8 cellular contexts compared by ENCODE assay signal in the genomic region with DNA sequence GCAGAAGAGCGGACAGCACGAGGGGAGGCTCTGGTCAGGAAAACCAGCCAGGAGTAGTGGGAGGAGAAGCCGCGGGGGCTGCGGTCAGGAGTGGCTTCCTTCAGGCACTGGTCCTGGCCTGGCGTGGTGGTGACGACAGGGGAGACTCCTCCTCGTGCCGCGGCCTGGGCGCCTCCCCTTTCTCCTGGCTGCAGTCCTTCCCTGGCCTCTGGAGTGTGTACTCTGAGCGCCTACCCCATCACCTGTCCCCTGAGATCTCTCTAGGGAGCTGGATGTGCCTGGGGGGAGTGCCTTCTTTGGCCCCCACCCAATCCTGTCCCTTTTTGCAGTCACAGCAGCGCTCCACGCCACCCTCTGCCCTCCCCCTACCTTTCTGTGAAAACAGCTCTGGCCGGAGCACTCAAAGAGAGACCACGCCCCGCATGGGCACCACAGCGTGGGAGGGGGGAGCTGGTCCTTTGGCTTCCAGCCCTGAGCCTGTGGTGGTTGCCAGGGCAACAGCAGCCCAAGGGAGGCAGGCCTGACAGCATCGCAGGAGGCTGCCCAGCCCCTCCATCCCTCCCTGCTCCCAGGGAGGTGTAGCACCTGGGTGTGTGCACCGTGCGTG.
A peak's percentile ranks its signal among the peaks of the same experiment; 100 is the strongest.
DNase-seq lines count a peak whose midpoint lies in the region; ATAC-seq and FAIRE-seq lines count a peak whose summit lies in the region.

No MANE protein-coding gene starts in this region.

- FAIRE-seq in small intestine (lab: Jason Lieb, UNC), result no peak

- H3K4me3 ChIP-seq in small intestine (ENCODE audit: low read depth in 1 of 2, low read length in 2 of 2), result no peak overlapping the region

- ATAC-seq in HG03135 (IDR thresholded peaks at IDR 0.05; ENCODE audit: unreplicated experiment), result no peak
- ATAC-seq in HG03354 (IDR thresholded peaks at IDR 0.05; ENCODE audit: poor library complexity, severe bottlenecking, unreplicated experiment), result no peak
- ATAC-seq in HG02571 (IDR thresholded peaks at IDR 0.05; ENCODE audit: unreplicated experiment), result no peak

- no peaks in the 10 kb centered on the region for H3K4me1 ChIP-seq in small intestine (ENCODE audit: control insufficient read depth in 2 of 2, insufficient read depth in 1 of 2, low read depth in 1 of 2, low read length in 1 of 2)

- DNase-seq in NCI-H1105 (lab: John Stamatoyannopoulos, UW) (peak; percentile 98), RPMI8226 (peak; percentile 70), glomerular visceral epithelial cell (ENCODE audit: extremely low spot score) (peak; percentile 79), small intestine (peak; percentile 43), cortex of kidney (lab: John Stamatoyannopoulos, UW) (no peak)

- H3K9me3 ChIP-seq in small intestine (ENCODE audit: control insufficient read depth, low read depth), result no peaks in the 10 kb centered on the region

- 21 to 50% (median 25%) methylated on average over 15 to 21 of the region's 21 CpGs for WGBS in small intestine, 3 donors

- H3K27ac ChIP-seq in small intestine (ENCODE audit: low read depth in 1 of 2, low read length in 1 of 2), result no peak overlapping the region

- no peaks in the 10 kb centered on the region for H3K27me3 ChIP-seq in small intestine (ENCODE audit: control insufficient read depth in 2 of 2, insufficient read depth in 2 of 2, low read length in 2 of 2)

- no peaks in the 10 kb centered on the region for H3K36me3 ChIP-seq in small intestine (ENCODE audit: control insufficient read depth in 2 of 2, insufficient read depth in 2 of 2, low read length in 2 of 2)
